ENCODE assay signal across 1 cellular context in genomic region chr7:94130716-94131115, GRCh38.
TF ChIP-seq lines count a peak whose summit lies in the region.

No MANE protein-coding gene starts in this region.

TF ChIP-seq in IMR-90, 13 proteins besides CTCF, POLR2A, EP300 and RAD21 (continued from another document):
- TF ChIP-seq CEBPB (IDR thresholded peaks at IDR 0.05; ENCODE audit: low read depth, low read length) (no peak), BHLHE40 (IDR thresholded peaks at IDR 0.05; ENCODE audit: low read depth, low read length) (no peak), ELK1 (IDR thresholded peaks at IDR 0.05; ENCODE audit: borderline replicate concordance, low read depth, low read length) (no peak), RCOR1 (IDR thresholded peaks at IDR 0.05; ENCODE audit: insufficient replicate concordance, low read length) (no peak), RFX5 (IDR thresholded peaks at IDR 0.05; ENCODE audit: low read depth, low read length) (no peak)
